Comparison of ENCODE assay signal across 13 cellular contexts in genomic region chr9:109600142-109600541, GRCh38.
A peak's percentile ranks its signal among the peaks of the same experiment; 100 is the strongest.
DNase-seq lines count a peak whose midpoint lies in the region; ATAC-seq and TF ChIP-seq lines count a peak whose summit lies in the region.
"Had no signal": no experiment of that assay in that cellular context is flagged by ENCODE, and none has a peak within 500 bp of the region (broad histone marks: within the 10 kb centered on the region; RNA-seq: fewer than 3 reads in every experiment).

No MANE protein-coding gene starts in this region.

- H3K9me3 ChIP-seq in breast epithelium (peaks cover 5 to 6% of the 10 kb centered on the region in 2 donors), SK-N-MC (ENCODE audit: low read depth, low read length) (no peaks in the 10 kb centered on the region)

- CTCF ChIA-PET in MCF 10A (lab: Yijun Ruan, JAX) (no interaction called here), T-cell (lab: Charles Lee) (no interaction called here)

- no peaks in the 10 kb centered on the region for H3K4me1 ChIP-seq in breast epithelium

- POLR2A ChIA-PET in MCF 10A (lab: Yijun Ruan, JAX) = no interaction called here
- POLR2A ChIA-PET in T-cell (lab: Charles Lee) = no interaction called here

- TF ChIP-seq CTCF in MCF 10A (IDR thresholded peaks at IDR 0.05; ENCODE audit: unreplicated experiment) (no peak), breast epithelium (IDR thresholded peaks at IDR 0.05) (no peak), fibroblast of the aortic adventitia (IDR thresholded peaks at IDR 0.05; ENCODE audit: insufficient read depth, low read length) (no peak)

- TF ChIP-seq POLR2A in breast epithelium (IDR thresholded peaks at IDR 0.05) = no peak

- intact Hi-C loops in MCF 10A (cut with micrococcal nuclease) = no loop called here
- intact Hi-C loops in breast epithelium (cut with DNase I; ENCODE audit: low total_unique reads) = no loop called here

- no peaks in the 10 kb centered on the region for H3K27me3 ChIP-seq in breast epithelium
- H3K27me3 ChIP-seq: cardiac muscle cell had no signal

- H3K4me3 ChIP-seq in breast epithelium = no peak overlapping the region
- peak overlapping the region; percentile 17; the same call in 1 of the 2 replicates for H3K4me3 ChIP-seq in SK-N-MC
- H3K4me3 ChIP-seq in fibroblast of the aortic adventitia (ENCODE audit: low read depth, low read length) = no peak overlapping the region
- H3K4me3 ChIP-seq: cardiac muscle cell, skin epidermis had no signal

- H3K36me3 Mint-ChIP-seq in MCF 10A (ENCODE audit: insufficient read depth, unreplicated experiment) (no peaks in the 10 kb centered on the region), T-cell (no peaks in the 10 kb centered on the region)

- ATAC-seq in T-cell (replicated peaks in 1 of 4) = no peak
- no peak for ATAC-seq in HG03196 (IDR thresholded peaks at IDR 0.05; ENCODE audit: unreplicated experiment)

- BruUV-seq in MCF 10A (replicated peaks; lab: Mats Ljungman, UMichigan) = no TSS peak

- H3K9me3 Mint-ChIP-seq in MCF 10A (ENCODE audit: unreplicated experiment) (no peaks in the 10 kb centered on the region), T-cell (peaks cover 0 to 2% (median 0%) of the 10 kb centered on the region in 3 donors)

- H3K27me3 Mint-ChIP-seq in MCF 10A (ENCODE audit: insufficient read depth, unreplicated experiment) (peaks cover 13% of the 10 kb centered on the region), T-cell (peaks cover 1 to 10% of the 10 kb centered on the region in 2 donors)

- no peak overlapping the region for H3K9ac ChIP-seq in SK-N-MC (ENCODE audit: insufficient read length)

- H3K4me3 Mint-ChIP-seq in MCF 10A (ENCODE audit: unreplicated experiment) = no peak overlapping the region
- H3K4me3 Mint-ChIP-seq in T-cell = no peak overlapping the region

- H3K27ac ChIP-seq in breast epithelium = no peak overlapping the region
- peak overlapping the region; percentile 64; the same call in 1 of the 2 replicates for H3K27ac ChIP-seq in SK-N-MC
- H3K27ac ChIP-seq: cardiac muscle cell, skin epidermis had no signal

- no peak overlapping the region for H3K27ac Mint-ChIP-seq in MCF 10A (ENCODE audit: low read depth, unreplicated experiment)
- H3K27ac Mint-ChIP-seq in T-cell = no peak overlapping the region

- H3K36me3 ChIP-seq in breast epithelium (no peaks in the 10 kb centered on the region), SK-N-MC (ENCODE audit: insufficient read depth, low read length) (no peaks in the 10 kb centered on the region)
- H3K36me3 ChIP-seq: cardiac muscle cell had no signal

- peaks cover 8% of the 10 kb centered on the region for H3K4me1 Mint-ChIP-seq in MCF 10A (ENCODE audit: insufficient read depth, unreplicated experiment)
- H3K4me1 Mint-ChIP-seq in T-cell = no peaks in the 10 kb centered on the region

- DNase-seq in MCF 10A (ENCODE audit: unreplicated experiment) (peak; percentile 55), breast epithelium (ENCODE audit: low spot score in 2 of 2) (no peak), SK-N-MC (ENCODE audit: low read depth, low spot score) (no peak), fibroblast of the aortic adventitia (ENCODE audit: low read depth) (peak; percentile 81), T-cell (no peak), NCI-H1092 (lab: John Stamatoyannopoulos, UW) (no peak)
- DNase-seq in effector CD8-positive, alpha-beta T cell (lab: John Stamatoyannopoulos, UW) = no peak
- DNase-seq: AML-193, NCI-H2029, RPMI8226 had no signal

Comparison
In these comparisons a context has a peak if more than half of its experiments do, and no peak if none do; other contexts are left out.
1. DNase-seq: peak in MCF 10A (single experiment) and fibroblast of the aortic adventitia (single experiment); none in breast epithelium (0 of 2), SK-N-MC (single experiment), T-cell (0 of 34), NCI-H1092 (single experiment) and effector CD8-positive, alpha-beta T cell (single experiment).